8 cellular contexts compared by ENCODE assay signal in genomic region chr11:118870396-118871343, GRCh38. TPM values are rescaled to one million over a fixed set of nuclear protein-coding genes. Genes with fewer than 3 reads are reported as not detected.
DNase-seq lines count a peak whose midpoint lies in the region; ATAC-seq and TF ChIP-seq lines count a peak whose summit lies in the region.

No MANE protein-coding gene starts in this region.

- ATAC-seq in DND-41 (ENCODE audit: insufficient read depth, low read depth) (no peak), GM21528 (IDR thresholded peaks at IDR 0.05; ENCODE audit: low FRiP score, unreplicated experiment) (peak; percentile 62), lower lobe of right lung (peak; percentile 68 to 69), GM18520 (IDR thresholded peaks at IDR 0.05; ENCODE audit: unreplicated experiment) (no peak)

- DNase-seq in DND-41, result no peak
- peak; percentile 82 for DNase-seq in NB4 (ENCODE audit: low read depth)
- DNase-seq in caudate nucleus (lab: John Stamatoyannopoulos, UW), result peak in 57 of 61 donors; percentile 10 to 80 (median 51)
- no peak for DNase-seq in lower lobe of right lung
- DNase-seq in HPDE6-E6E7 (ENCODE audit: extremely low spot score), result no peak

- H3K36me3 ChIP-seq in DND-41 (ENCODE audit: insufficient read depth, low read length), result no peaks in the 10 kb centered on the region
- H3K36me3 ChIP-seq in lower lobe of right lung, result no peaks in the 10 kb centered on the region

- no peaks in the 10 kb centered on the region for H4K20me1 ChIP-seq in DND-41 (ENCODE audit: insufficient read depth, low read length)

- TF ChIP-seq POLR2A in NB4 (IDR thresholded peaks at IDR 0.05; ENCODE audit: extremely low read depth, insufficient read length), result no peak

- no peak overlapping the region for H3K4me3 ChIP-seq in DND-41 (ENCODE audit: low read depth in 1 of 2, low read length in 2 of 2)
- H3K4me3 ChIP-seq in NB4 (ENCODE audit: low read depth, low read length), result peak overlapping the region; percentile 45
- H3K4me3 ChIP-seq in lower lobe of right lung, result peak overlapping the region; percentile 25

- H3K27ac ChIP-seq in DND-41 (ENCODE audit: low read length) (peak overlapping the region; percentile 32; the same call in 1 of the 2 replicates), caudate nucleus (ENCODE audit: low read depth, low read length) (peak overlapping the region; percentile 83), lower lobe of right lung (peak overlapping the region; percentile 90), temporal lobe (ENCODE audit: low read depth, low read length) (peak overlapping the region; percentile 87)

- H3K9me3 ChIP-seq in DND-41 (ENCODE audit: insufficient read depth, low read length, severe bottlenecking), result no peaks in the 10 kb centered on the region
- H3K9me3 ChIP-seq in lower lobe of right lung, result no peaks in the 10 kb centered on the region

- no peaks in the 10 kb centered on the region for H3K79me2 ChIP-seq in DND-41 (ENCODE audit: insufficient read depth, low read length)

- H3K4me1 ChIP-seq in DND-41 (ENCODE audit: insufficient read depth, low read length) (peaks cover 26% of the 10 kb centered on the region), lower lobe of right lung (peaks cover 20% of the 10 kb centered on the region)

- no peak overlapping the region for H3K4me2 ChIP-seq in DND-41 (ENCODE audit: insufficient read depth, low read length)

- intact Hi-C loops in lower lobe of right lung (cut with DNase I), result no loop called here

- H3K27me3 ChIP-seq in DND-41 (ENCODE audit: insufficient read depth, low read length, poor library complexity) (no peaks in the 10 kb centered on the region), lower lobe of right lung (ENCODE audit: low read depth) (no peaks in the 10 kb centered on the region)

- no peak for TF ChIP-seq CTCF in DND-41 (IDR thresholded peaks at IDR 0.05; ENCODE audit: borderline replicate concordance, extremely low read depth, low read length, poor library complexity, severe bottlenecking)
- TF ChIP-seq CTCF in NB4 (IDR thresholded peaks at IDR 0.05; ENCODE audit: low read depth, low read length), result no peak
- TF ChIP-seq CTCF in lower lobe of right lung (IDR thresholded peaks at IDR 0.05), result no peak

- H3K9ac ChIP-seq in DND-41 (ENCODE audit: low read depth, low read length), result no peak overlapping the region

- no peak overlapping the region for H2AFZ ChIP-seq in DND-41 (ENCODE audit: low read depth, low read length)

RNA-seq across cellular contexts. Expression of gene CXCR5, which starts 13.0 kb away (rescaled TPM):
- total RNA-seq in lower lobe of right lung, result 0.09 TPM
- not detected for total RNA-seq in temporal lobe

RNA-seq across cellular contexts. Expression of gene BCL9L, which starts 55.1 kb away (rescaled TPM):
- total RNA-seq in lower lobe of right lung, result 48.9 TPM
- 19.9 TPM for total RNA-seq in temporal lobe

Comparison
In these comparisons a context has a peak if more than half of its experiments do, and no peak if none do; other contexts are left out.
1. ATAC-seq: peak in GM21528 (single experiment) and lower lobe of right lung (2 of 2); none in DND-41 (single experiment) and GM18520 (single experiment).
2. DNase-seq: peak in NB4 (single experiment) and caudate nucleus (57 of 61); none in DND-41 (single experiment), lower lobe of right lung (single experiment) and HPDE6-E6E7 (single experiment).
3. H3K27ac ChIP-seq: peak in every context shown above with its lines; median percentile 90 in lower lobe of right lung; 87 in temporal lobe; 83 in caudate nucleus; 32 in DND-41.
4. H3K4me3 ChIP-seq: peak in NB4 (single experiment) and lower lobe of right lung (single experiment); none in DND-41 (0 of 2).